In genomic region chr19:16627194-16627927, GRCh38 we compare ENCODE assay signal across 1 cellular context.
TF ChIP-seq lines count a peak whose summit lies in the region.

No MANE protein-coding gene starts in this region.

TF ChIP-seq in K562, 482 proteins besides CTCF, POLR2A, EP300 and RAD21 (continued from another document and continues in another):
- TF ChIP-seq GABPB1 (CRISPR knock-in tag; IDR thresholded peaks at IDR 0.05) (peak; percentile 59; the same call in 1 of the 2 replicates), JUN (IDR thresholded peaks at IDR 0.05; ENCODE audit: borderline replicate concordance, low read depth, low read length) (no peak), JUN (CRISPR knock-in tag; IDR thresholded peaks at IDR 0.05; ENCODE audit: borderline replicate concordance) (no peak), VEZF1 (CRISPR knock-in tag; IDR thresholded peaks at IDR 0.05) (no peak), ZBTB1 (CRISPR knock-in tag; IDR thresholded peaks at IDR 0.05; ENCODE audit: borderline replicate concordance, low read depth) (no peak), ARHGAP35 (IDR thresholded peaks at IDR 0.05; ENCODE audit: partially characterized antibody) (no peak), SUPT5H (IDR thresholded peaks at IDR 0.05) (no peak), CUX1 (CRISPR knock-in tag; IDR thresholded peaks at IDR 0.05) (no peak), HSF4 (CRISPR knock-in tag; IDR thresholded peaks at IDR 0.05; ENCODE audit: borderline replicate concordance) (no peak), ETS2 (tag; IDR thresholded peaks at IDR 0.05; ENCODE audit: borderline replicate concordance, poor library complexity, severe bottlenecking) (no peak), NR3C1 (CRISPR knock-in tag; IDR thresholded peaks at IDR 0.05) (no peak), HMGN3 (IDR thresholded peaks at IDR 0.05; ENCODE audit: borderline replicate concordance, extremely low read depth, insufficient read length, low read depth, low read length) (no peak), KLF16 (IDR thresholded peaks at IDR 0.05) (no peak), ESRRB (CRISPR knock-in tag; IDR thresholded peaks at IDR 0.05; ENCODE audit: borderline replicate concordance) (no peak), NFIX (CRISPR knock-in tag; IDR thresholded peaks at IDR 0.05; ENCODE audit: low read depth) (no peak), STAG1 (CRISPR knock-in tag; IDR thresholded peaks at IDR 0.05; ENCODE audit: borderline replicate concordance) (peak; percentile 25; the same call in 1 of the 2 replicates), POLR2G (IDR thresholded peaks at IDR 0.05; ENCODE audit: low read depth, low read length) (no peak), GTF2F1 (IDR thresholded peaks at IDR 0.05; ENCODE audit: low read depth, low read length) (no peak), HMG20B (CRISPR knock-in tag; IDR thresholded peaks at IDR 0.05) (no peak), ZNF436 (CRISPR knock-in tag; IDR thresholded peaks at IDR 0.05) (no peak), GTF3C2 (IDR thresholded peaks at IDR 0.05; ENCODE audit: borderline replicate concordance, extremely low read depth, insufficient read length) (no peak), PRMT5 (CRISPR knock-in tag; IDR thresholded peaks at IDR 0.05) (peak; percentile 88), ZNF408 (CRISPR knock-in tag; IDR thresholded peaks at IDR 0.05; ENCODE audit: low read depth) (no peak), ZFPM2 (CRISPR knock-in tag; IDR thresholded peaks at IDR 0.05) (no peak), EWSR1 (IDR thresholded peaks at IDR 0.05; ENCODE audit: borderline replicate concordance, low read depth, partially characterized antibody) (no peak), KHSRP (IDR thresholded peaks at IDR 0.05) (no peak), CHAMP1 (IDR thresholded peaks at IDR 0.05) (no peak), NELFE (IDR thresholded peaks at IDR 0.05; ENCODE audit: insufficient read depth, insufficient read length) (no peak), E4F1 (CRISPR knock-in tag; IDR thresholded peaks at IDR 0.05; ENCODE audit: borderline replicate concordance) (no peak), RREB1 (CRISPR knock-in tag; IDR thresholded peaks at IDR 0.05) (no peak), MXD1 (CRISPR knock-in tag; IDR thresholded peaks at IDR 0.05; ENCODE audit: borderline replicate concordance, poor library complexity, severe bottlenecking) (no peak), SNIP1 (IDR thresholded peaks at IDR 0.05; ENCODE audit: low read depth) (no peak), ZNF280B (CRISPR knock-in tag; IDR thresholded peaks at IDR 0.05) (no peak), MYNN (IDR thresholded peaks at IDR 0.05) (no peak), MYNN (CRISPR knock-in tag; IDR thresholded peaks at IDR 0.05) (no peak), YY1 (IDR thresholded peaks at IDR 0.05; ENCODE audit: borderline replicate concordance in 1 of 3, control insufficient read depth in 1 of 3, extremely low read depth in 1 of 3, insufficient read depth in 3 of 3, insufficient read length in 1 of 3, insufficient replicate concordance in 2 of 3, low read depth in 1 of 3, low read length in 2 of 3) (no peak), MTF1 (CRISPR knock-in tag; IDR thresholded peaks at IDR 0.05; ENCODE audit: borderline replicate concordance) (no peak)
